In the genomic region with DNA sequence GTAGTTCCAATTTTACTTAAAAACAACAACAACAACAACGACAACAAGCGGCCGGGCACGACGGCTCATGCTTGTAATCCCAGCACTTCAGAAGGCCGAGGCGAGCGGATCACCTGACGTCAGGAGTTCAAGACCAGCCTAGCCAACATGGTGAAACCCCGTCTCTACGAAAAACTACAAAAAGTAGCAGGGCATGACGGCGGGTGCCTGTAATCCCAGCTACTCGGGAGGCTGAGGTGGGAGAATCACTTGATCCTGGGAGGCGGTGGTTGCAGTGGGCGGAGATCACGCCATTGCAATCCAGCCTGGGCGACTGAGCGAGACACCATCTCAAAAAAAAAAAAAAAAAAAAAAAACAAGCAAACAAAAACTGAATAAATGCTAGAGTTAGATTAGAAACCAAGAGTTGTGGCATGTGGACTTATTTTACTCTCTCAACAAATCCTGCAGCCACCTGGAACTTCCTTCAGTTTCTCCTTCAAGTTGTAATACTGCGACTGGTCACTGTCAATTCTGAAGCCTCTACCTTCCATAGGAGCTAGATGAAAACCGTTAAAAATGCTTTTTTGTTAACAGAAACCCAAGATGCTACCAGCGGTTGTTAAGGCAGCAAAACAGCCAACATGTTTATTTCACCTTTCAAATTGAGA, we compare ENCODE assay signal across 9 cellular contexts. TPM values are rescaled to one million over a fixed set of nuclear protein-coding genes. Genes with fewer than 3 reads are reported as not detected.
DNase-seq lines count a peak whose midpoint lies in the region; ATAC-seq, FAIRE-seq and TF ChIP-seq lines count a peak whose summit lies in the region.
"Had no signal": no experiment of that assay in that cellular context is flagged by ENCODE, and none has a peak within 500 bp of the region (broad histone marks: within the 10 kb centered on the region; RNA-seq: fewer than 3 reads in every experiment).

No MANE protein-coding gene starts in this region.

- H3K4me3 ChIP-seq in RWPE2 (ENCODE audit: severe bottlenecking), result peak overlapping the region; percentile 92
- peak overlapping the region; percentile 96 for H3K4me3 ChIP-seq in fibroblast of mammary gland (ENCODE audit: control insufficient read depth, low read depth, low read length)
- peak overlapping the region; percentile 72 to 99 (median 85) for H3K4me3 ChIP-seq in pancreas

- ATAC-seq in RWPE2 (ENCODE audit: low read depth), result no peak
- no peak for ATAC-seq in pancreas
- ATAC-seq in esophagus mucosa, result no peak

- H3K27ac ChIP-seq in RWPE2 (ENCODE audit: poor library complexity, severe bottlenecking) (peak overlapping the region; percentile 70), pancreas (peak overlapping the region in 3 of 4 donors; percentile 85 to 92 (median 88))

- 19 to 21% methylated on average over 22 of the region's 22 CpGs for WGBS in pancreas, 2 donors

- H3K27me3 ChIP-seq in RWPE2 (ENCODE audit: insufficient read depth, poor library complexity, severe bottlenecking) (no peaks in the 10 kb centered on the region), pancreas (no peaks in the 10 kb centered on the region)

- peaks cover 12% of the 10 kb centered on the region for H3K4me1 ChIP-seq in RWPE2 (ENCODE audit: insufficient read depth, poor library complexity, severe bottlenecking)
- peaks cover 0 to 9% (median 5%) of the 10 kb centered on the region in 3 donors for H3K4me1 ChIP-seq in pancreas

- FAIRE-seq in pancreas (lab: Jason Lieb, UNC), result no peak
- FAIRE-seq: A204.1 had no signal

- peak; percentile 28 for DNase-seq in DMS 273 (lab: John Stamatoyannopoulos, UW; ENCODE audit: unreplicated experiment)
- DNase-seq in DMS 273 treated with DMSO at 0.1 percent for 48 hours (lab: John Stamatoyannopoulos, UW), result no peak
- no peak for DNase-seq in RWPE2 (ENCODE audit: low spot score)
- peak; percentile 19 for DNase-seq in fibroblast of mammary gland (ENCODE audit: low read depth)
- no peak for DNase-seq in pancreas
- DNase-seq in NCI-H748 (lab: John Stamatoyannopoulos, UW; ENCODE audit: unreplicated experiment), result no peak
- no peak for DNase-seq in GM03348 (ENCODE audit: low spot score)

- peaks cover 49% of the 10 kb centered on the region for H3K36me3 ChIP-seq in RWPE2 (ENCODE audit: low read depth)
- H3K36me3 ChIP-seq in pancreas, result peaks cover 0 to 19% (median under 1%) of the 10 kb centered on the region in 3 donors

- H3K9me3 ChIP-seq in RWPE2 (ENCODE audit: severe bottlenecking) (no peaks in the 10 kb centered on the region), pancreas (no peaks in the 10 kb centered on the region)

- TF ChIP-seq CTCF in RWPE2 (IDR thresholded peaks at IDR 0.05; ENCODE audit: poor library complexity, severe bottlenecking), result no peak
- no peak for TF ChIP-seq CTCF in fibroblast of mammary gland (conservative IDR thresholded peaks at IDR 0.05; ENCODE audit: control insufficient read depth, insufficient read depth, low read depth, low read length)
- no peak for TF ChIP-seq CTCF in pancreas (IDR thresholded peaks at IDR 0.05)

- intact Hi-C loops in pancreas (cut with DNase I), result no loop called here

RNA-seq across cellular contexts. Expression of gene ATP5F1A, which starts 1.3 kb away (rescaled TPM):
- total RNA-seq in pancreas (100 to 1,000 TPM; 152 to 223 (median 203) TPM), esophagus mucosa (466 TPM)
- polyA plus RNA-seq in pancreas, result 100 to 1,000 TPM in 1 of 2 donors, 10 to 100 TPM in 1; 89.3 to 197 TPM

RNA-seq across cellular contexts. Expression of gene HAUS1, which starts 7.4 kb away (rescaled TPM):
- total RNA-seq in pancreas, result 1 to 10 TPM; 4.6 to 10.0 (median 7.6) TPM
- 10 to 100 TPM in 1 of 2 donors, 1 to 10 TPM in 1; 9.6 to 10.9 TPM for polyA plus RNA-seq in pancreas
- total RNA-seq in esophagus mucosa, result 18.4 TPM

RNA-seq across cellular contexts. Expression of gene PSTPIP2, which starts 24.7 kb away (rescaled TPM):
- total RNA-seq in pancreas, result 1 to 10 TPM; 2.0 to 8.5 (median 2.4) TPM
- 1 to 10 TPM; 2.3 to 3.0 TPM for polyA plus RNA-seq in pancreas
- total RNA-seq in esophagus mucosa, result 4.7 TPM

Comparison
In these comparisons a context has a peak if more than half of its experiments do, and no peak if none do; other contexts are left out.
1. DNase-seq: peak in DMS 273 (single experiment) and fibroblast of mammary gland (single experiment); none in DMS 273 treated with DMSO at 0.1 percent for 48 hours (single experiment), RWPE2 (single experiment), pancreas (0 of 6), NCI-H748 (single experiment) and GM03348 (single experiment).
2. Peak in every context shown above with its lines, with median percentiles within 50 percentile points of each other: H3K4me3 ChIP-seq.